Comparison of ENCODE assay signal across 7 cellular contexts in the genomic region with DNA sequence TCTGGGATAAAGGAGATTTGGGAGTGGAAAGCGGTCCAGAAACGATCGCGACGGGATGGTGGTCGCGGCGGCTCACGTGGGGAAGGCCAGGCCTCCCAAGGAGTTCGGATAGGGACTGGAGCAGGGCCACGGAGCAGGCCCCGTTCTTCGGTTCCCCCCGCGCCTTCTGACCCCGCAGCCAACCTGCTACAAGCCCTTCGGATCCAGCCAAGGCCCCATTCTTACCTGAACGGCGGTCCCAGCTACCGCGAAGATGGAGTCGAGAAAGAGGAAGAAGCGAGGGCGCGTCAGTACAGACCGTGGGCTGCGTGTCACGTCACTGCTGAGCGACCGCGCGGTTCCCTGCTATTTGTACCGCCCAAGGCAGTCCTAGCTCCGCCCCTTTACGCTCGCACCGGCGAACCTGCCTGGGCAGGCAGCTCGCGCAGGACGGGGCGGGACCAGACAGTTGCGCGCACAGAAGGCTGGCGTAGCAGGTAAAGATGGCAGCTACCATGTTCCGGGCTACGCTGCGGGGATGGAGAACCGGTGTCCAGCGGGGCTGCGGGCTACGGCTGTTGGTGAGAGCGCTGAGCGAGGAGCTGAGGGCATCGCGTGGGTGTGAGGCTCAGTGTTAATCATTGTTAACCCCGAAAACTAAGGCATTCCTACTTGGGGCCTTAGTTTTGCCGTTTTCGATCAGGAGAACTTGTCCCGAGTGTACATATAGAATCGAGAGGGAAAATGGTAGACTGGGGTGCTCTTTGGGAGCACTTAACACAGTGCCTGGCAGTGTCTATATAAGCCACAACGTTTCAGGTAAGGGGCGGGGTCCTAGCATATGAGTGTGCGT.
DNase-seq lines count a peak whose midpoint lies in the region; ATAC-seq and TF ChIP-seq lines count a peak whose summit lies in the region.

A gene (minus strand): TSS at position 270 of the 832 bp plus-strand sequence. CDS start 321 bp downstream, outside the sequence.
A gene (plus strand): TSS at position 457 of the 832 bp plus-strand sequence. CDS start 26 bp downstream, at position 483.

- in situ Hi-C loops in astrocyte of the cerebellum (cut with HindIII; ENCODE audit: low sequenced_read_pairs), result no loop called here

- ATAC-seq in GM18505 (IDR thresholded peaks at IDR 0.05; ENCODE audit: unreplicated experiment) (peak; percentile 60), HG02973 (IDR thresholded peaks at IDR 0.05; ENCODE audit: unreplicated experiment) (peak; percentile 51)

- peak; percentile 92 for TF ChIP-seq POLR2A in GM18505 (IDR thresholded peaks at IDR 0.05; ENCODE audit: borderline replicate concordance, extremely low read depth, insufficient read depth, insufficient read length)

- peak within 1 kb of the TSS; percentile 99 for H3K4me3 ChIP-seq in astrocyte of the cerebellum (ENCODE audit: low read depth, low read length)

- DNase-seq in NCI-H2029 treated with DMSO at 0.1 percent for 48 hours (lab: John Stamatoyannopoulos, UW) (peak; percentile 96), T-helper 9 cell (peak; percentile 97), astrocyte of the cerebellum (ENCODE audit: low read depth) (peak; percentile 92), hepatic stellate cell (ENCODE audit: low spot score) (peak; percentile 98), retina (peak; percentile 96)

- TF ChIP-seq CTCF in astrocyte of the cerebellum (IDR thresholded peaks at IDR 0.05; ENCODE audit: low read depth, low read length, missing control alignments), result no peak

Comparison
In these comparisons a context has a peak if more than half of its experiments do, and no peak if none do; other contexts are left out.
1. Peak in every context shown above with its lines: DNase-seq, ATAC-seq and H3K4me3 ChIP-seq.